ENCODE assay signal across 8 cellular contexts in the genomic region with DNA sequence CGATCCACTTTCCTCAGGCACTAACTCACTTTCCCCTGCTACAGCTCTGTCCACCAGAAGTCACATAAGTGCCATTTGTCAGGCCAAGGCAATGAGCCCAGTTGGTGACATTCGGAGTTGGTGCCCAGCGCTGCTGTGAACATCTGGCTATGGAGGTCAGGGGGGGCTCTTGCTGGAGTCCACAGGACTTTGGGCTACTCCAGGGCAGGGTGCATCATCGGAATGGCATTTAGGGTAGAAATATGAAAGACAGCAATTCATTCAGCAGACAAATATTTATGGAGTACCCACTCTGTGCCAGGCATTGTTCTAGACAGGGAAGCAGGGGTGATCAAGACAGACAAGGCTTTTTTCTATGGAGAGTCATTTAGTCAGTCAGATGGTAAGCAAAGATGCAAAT. TPM values are rescaled to one million over a fixed set of nuclear protein-coding genes. Genes with fewer than 3 reads are reported as not detected.
DNase-seq lines count a peak whose midpoint lies in the region; ATAC-seq and TF ChIP-seq lines count a peak whose summit lies in the region.

No MANE protein-coding gene starts in this region.

- peak overlapping the region; percentile 76 to 100 (median 96) for H3K4me3 Mint-ChIP-seq in CD4-positive, CD25-positive, alpha-beta regulatory T cell
- H3K4me3 Mint-ChIP-seq in endothelial cell (ENCODE audit: unreplicated experiment): peak overlapping the region; percentile 95
- peak overlapping the region; percentile 74 for H3K4me3 Mint-ChIP-seq in natural killer cell treated with Interleukin-12 subunit alpha and Interleukin-12 subunit beta and Interleukin-15 and Interleukin-18, amount 100 ng/mL, for 72 hours

- no peak overlapping the region for H3K27ac ChIP-seq in CD4-positive, CD25-positive, alpha-beta regulatory T cell (ENCODE audit: insufficient read depth, low read length, poor library complexity, severe bottlenecking)
- H3K27ac ChIP-seq in PC-3 (ENCODE audit: low read length) (peak overlapping the region; percentile 22), uterus (peak overlapping the region in 1 of 2 donors; percentile 93)

- TF ChIP-seq CTCF in PC-3 (conservative IDR thresholded peaks at IDR 0.05; ENCODE audit: low read depth, low read length) (no peak), endothelial cell (IDR thresholded peaks at IDR 0.05; ENCODE audit: unreplicated experiment) (no peak), uterus (IDR thresholded peaks at IDR 0.05) (no peak)

- peaks cover 0 to 2% (median 0%) of the 10 kb centered on the region in 7 donors for H3K9me3 Mint-ChIP-seq in CD4-positive, CD25-positive, alpha-beta regulatory T cell
- H3K9me3 Mint-ChIP-seq in endothelial cell (ENCODE audit: unreplicated experiment): no peaks in the 10 kb centered on the region
- no peaks in the 10 kb centered on the region for H3K9me3 Mint-ChIP-seq in natural killer cell treated with Interleukin-12 subunit alpha and Interleukin-12 subunit beta and Interleukin-15 and Interleukin-18, amount 100 ng/mL, for 72 hours

- peaks cover 9 to 31% (median 25%) of the 10 kb centered on the region in 4 donors for H3K4me1 Mint-ChIP-seq in CD4-positive, CD25-positive, alpha-beta regulatory T cell
- H3K4me1 Mint-ChIP-seq in endothelial cell (ENCODE audit: unreplicated experiment): peaks cover 25% of the 10 kb centered on the region
- peaks cover 33 to 36% of the 10 kb centered on the region in 2 donors for H3K4me1 Mint-ChIP-seq in natural killer cell treated with Interleukin-12 subunit alpha and Interleukin-12 subunit beta and Interleukin-15 and Interleukin-18, amount 100 ng/mL, for 72 hours (ENCODE audit: low read depth in 2 of 2)

- DNase-seq in CD4-positive, CD25-positive, alpha-beta regulatory T cell: no peak
- peak; percentile 91 for DNase-seq in PC-3
- no peak for DNase-seq in endothelial cell (ENCODE audit: low spot score)
- DNase-seq in natural killer cell treated with Interleukin-12 subunit alpha and Interleukin-12 subunit beta and Interleukin-15 and Interleukin-18, amount 100 ng/mL, for 72 hours (ENCODE audit: low spot score): no peak
- no peak for DNase-seq in uterus
- DNase-seq in RPMI8226: no peak

- CTCF ChIA-PET in PC-3 (lab: Charles Lee): no interaction called here

- intact Hi-C loops in PC-3 (cut with micrococcal nuclease) (loop anchor here (5.0 kb wide), 1 partner anchor 47 kb away; no protein-coding TSS in a partner anchor), uterus (cut with DNase I; ENCODE audit: low total_unique reads) (no loop called here)

- H3K4me1 ChIP-seq in CD4-positive, CD25-positive, alpha-beta regulatory T cell (ENCODE audit: control insufficient read depth, insufficient read depth, low read length, poor library complexity, severe bottlenecking): peaks cover 28% of the 10 kb centered on the region
- H3K4me1 ChIP-seq in PC-3 (ENCODE audit: insufficient read depth, low read length): peaks cover 39% of the 10 kb centered on the region
- H3K4me1 ChIP-seq in uterus: peaks cover 0 to 2% of the 10 kb centered on the region in 2 donors

- H3F3A ChIP-seq in PC-3 (ENCODE audit: low read length, unreplicated experiment): no peaks in the 10 kb centered on the region

- H3K27me3 ChIP-seq in CD4-positive, CD25-positive, alpha-beta regulatory T cell (ENCODE audit: control insufficient read depth, insufficient read depth, low read length): no peaks in the 10 kb centered on the region
- H3K27me3 ChIP-seq in PC-3 (ENCODE audit: low read length) (no peaks in the 10 kb centered on the region), uterus (no peaks in the 10 kb centered on the region)

- H3K27ac Mint-ChIP-seq in CD4-positive, CD25-positive, alpha-beta regulatory T cell: peak overlapping the region in 1 of 3 donors; percentile 81
- H3K27ac Mint-ChIP-seq in endothelial cell (ENCODE audit: unreplicated experiment): peak overlapping the region; percentile 2
- H3K27ac Mint-ChIP-seq in natural killer cell treated with Interleukin-12 subunit alpha and Interleukin-12 subunit beta and Interleukin-15 and Interleukin-18, amount 100 ng/mL, for 72 hours: peak overlapping the region in 1 of 2 donors; percentile 94

- peak overlapping the region; percentile 99 for H3K4me2 ChIP-seq in PC-3 (ENCODE audit: low read length)

- no peak overlapping the region for H3K9ac ChIP-seq in PC-3 (ENCODE audit: low read length)

- no peak for TF ChIP-seq POLR2A in uterus (IDR thresholded peaks at IDR 0.05)

- peaks cover 41% of the 10 kb centered on the region for H3K79me2 ChIP-seq in PC-3 (ENCODE audit: low read length)

- H3K36me3 Mint-ChIP-seq in CD4-positive, CD25-positive, alpha-beta regulatory T cell: no peaks in the 10 kb centered on the region
- H3K36me3 Mint-ChIP-seq in endothelial cell (ENCODE audit: low read depth, unreplicated experiment): no peaks in the 10 kb centered on the region
- H3K36me3 Mint-ChIP-seq in natural killer cell treated with Interleukin-12 subunit alpha and Interleukin-12 subunit beta and Interleukin-15 and Interleukin-18, amount 100 ng/mL, for 72 hours: peaks cover 11% of the 10 kb centered on the region

- no peak for ATAC-seq in CD4-positive, CD25-positive, alpha-beta regulatory T cell (ENCODE audit: low read depth in 2 of 2)
- ATAC-seq in PC-3 (peak; percentile 68), HG03139 (IDR thresholded peaks at IDR 0.05; ENCODE audit: unreplicated experiment) (no peak), HG03095 (IDR thresholded peaks at IDR 0.05; ENCODE audit: unreplicated experiment) (no peak)
- no peak for ATAC-seq in natural killer cell treated with Interleukin-12 subunit alpha and Interleukin-12 subunit beta and Interleukin-15 and Interleukin-18, amount 100 ng/mL, for 72 hours

- no peaks in the 10 kb centered on the region for H3K9me3 ChIP-seq in CD4-positive, CD25-positive, alpha-beta regulatory T cell (ENCODE audit: control insufficient read depth in 2 of 2, low read length in 2 of 2)
- H3K9me3 ChIP-seq in PC-3 (ENCODE audit: low read length): no peaks in the 10 kb centered on the region
- H3K9me3 ChIP-seq in uterus: no peaks in the 10 kb centered on the region

- H3K36me3 ChIP-seq in CD4-positive, CD25-positive, alpha-beta regulatory T cell (ENCODE audit: control insufficient read depth, insufficient read depth, low read length): no peaks in the 10 kb centered on the region
- H3K36me3 ChIP-seq in PC-3 (ENCODE audit: low read depth, low read length): peaks cover 5% of the 10 kb centered on the region; the same call in 1 of the 2 replicates
- H3K36me3 ChIP-seq in uterus: no peaks in the 10 kb centered on the region

- no peak overlapping the region for H3K4me3 ChIP-seq in CD4-positive, CD25-positive, alpha-beta regulatory T cell (ENCODE audit: low read depth, low read length)
- peak overlapping the region; percentile 87; the same call in 1 of the 2 replicates for H3K4me3 ChIP-seq in PC-3 (ENCODE audit: low read length)
- H3K4me3 ChIP-seq in uterus: no peak overlapping the region

- H2AFZ ChIP-seq in PC-3 (ENCODE audit: low read length): peak overlapping the region; percentile 100; the same call in 1 of the 2 replicates

- H4K20me1 ChIP-seq in PC-3 (ENCODE audit: low read length): peaks cover 29% of the 10 kb centered on the region

- H3K9me2 ChIP-seq in PC-3 (replicated peaks; ENCODE audit: low read length): no peaks in the 10 kb centered on the region

- peaks cover 5% of the 10 kb centered on the region for H3K27me3 Mint-ChIP-seq in CD4-positive, CD25-positive, alpha-beta regulatory T cell
- peaks cover 4% of the 10 kb centered on the region for H3K27me3 Mint-ChIP-seq in endothelial cell (ENCODE audit: unreplicated experiment)
- H3K27me3 Mint-ChIP-seq in natural killer cell treated with Interleukin-12 subunit alpha and Interleukin-12 subunit beta and Interleukin-15 and Interleukin-18, amount 100 ng/mL, for 72 hours: no peaks in the 10 kb centered on the region

- POLR2A ChIA-PET in PC-3 (lab: Charles Lee; ENCODE audit: unreplicated experiment): interaction anchor here (0.6 kb wide), 2 partner anchors 47 to 477 kb away, joined by 3 read pairs; no protein-coding TSS in a partner anchor

- no TSS peak for BruUV-seq in PC-3 (replicated peaks; lab: Mats Ljungman, UMichigan)

RNA-seq across cellular contexts. Expression of a gene that starts 1.5 kb away (rescaled TPM):
- total RNA-seq in CD4-positive, CD25-positive, alpha-beta regulatory T cell: 166 TPM
- polyA plus RNA-seq in CD4-positive, CD25-positive, alpha-beta regulatory T cell: 100 to 1,000 TPM; 166 to 177 (median 175) TPM
- total RNA-seq in PC-3 (2014; rRNA removed) (202 and 204 TPM in 2 replicates), endothelial cell (ENCODE audit: unreplicated experiment) (152 TPM), uterus (100 to 1,000 TPM; 110 to 224 (median 134) TPM)
- 100 to 1,000 TPM; 140 to 143 TPM for total RNA-seq in natural killer cell treated with Interleukin-12 subunit alpha and Interleukin-12 subunit beta and Interleukin-15 and Interleukin-18, amount 100 ng/mL, for 72 hours

RNA-seq across cellular contexts. Expression of a gene that starts 55.3 kb away (rescaled TPM):
- total RNA-seq in CD4-positive, CD25-positive, alpha-beta regulatory T cell: 6.1 TPM
- polyA plus RNA-seq in CD4-positive, CD25-positive, alpha-beta regulatory T cell: 10 to 100 TPM; 19.8 to 50.0 (median 34.8) TPM
- total RNA-seq in PC-3 (2014; rRNA removed) (2.2 and 3.3 TPM in 2 replicates), endothelial cell (ENCODE audit: unreplicated experiment) (11.9 TPM), uterus (10 to 100 TPM in 3 of 4 donors, 1 to 10 TPM in 1; 3.8 to 18.1 (median 14.0) TPM)
- total RNA-seq in natural killer cell treated with Interleukin-12 subunit alpha and Interleukin-12 subunit beta and Interleukin-15 and Interleukin-18, amount 100 ng/mL, for 72 hours: 1 to 10 TPM in 1 of 2 donors, under 1 TPM in 1; 1.00 to 3.3 TPM
